In the genomic region with DNA sequence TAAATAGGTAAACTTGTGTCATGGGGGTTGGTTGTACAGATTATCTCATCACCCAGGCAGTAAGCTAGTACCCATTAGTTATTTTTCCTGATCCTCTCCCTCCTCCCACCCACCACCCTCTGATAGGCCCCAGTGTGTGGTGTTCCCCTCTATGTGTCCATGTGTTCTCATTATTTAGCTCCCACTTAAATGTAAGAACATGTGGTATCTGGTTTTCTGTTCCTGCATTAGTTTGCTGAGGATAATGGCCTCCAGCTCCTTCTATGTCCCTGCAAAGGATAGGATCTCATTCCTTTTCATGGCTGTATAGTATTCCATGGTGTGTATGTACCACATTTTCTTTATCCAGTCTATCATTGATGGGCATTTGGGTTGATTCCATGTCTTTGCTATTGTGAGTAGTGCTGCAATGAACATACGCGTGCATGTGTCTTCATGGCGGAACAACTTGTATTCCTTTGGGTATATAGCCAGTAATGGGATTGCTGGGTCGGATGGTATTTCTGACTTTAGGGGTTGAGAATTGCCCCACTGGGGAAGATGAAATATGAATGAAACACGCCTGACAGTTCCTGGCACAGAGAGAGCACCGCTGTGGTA, we compare ENCODE assay signal across 7 cellular contexts. TPM values are rescaled to one million over a fixed set of nuclear protein-coding genes. Genes with fewer than 3 reads are reported as not detected.
A peak's percentile ranks its signal among the peaks of the same experiment; 100 is the strongest.
DNase-seq lines count a peak whose midpoint lies in the region; ATAC-seq and TF ChIP-seq lines count a peak whose summit lies in the region.
"Not testable (repeated sequence)": the region's sequence is repeated elsewhere in the genome, so short reads cannot be mapped to it uniquely, and the experiment has no call there.

No MANE protein-coding gene starts in this region.

- POLR2A ChIA-PET in CD4-positive, alpha-beta memory T cell (lab: Charles Lee; ENCODE audit: partially characterized antibody) = interaction anchor here (1.2 to 1.8 kb wide), 3 partner anchors 36 to 110 kb away, joined by 5 to 6 read pairs (median 5); a partner anchor contains a TSS
- POLR2A ChIA-PET in PC-9 (lab: Charles Lee; ENCODE audit: unreplicated experiment) = interaction anchor here (0.6 kb wide), 2 partner anchors 36 to 96 kb away, joined by 4 read pairs; no protein-coding TSS in a partner anchor
- POLR2A ChIA-PET in activated CD4-positive, alpha-beta memory T cell treated with anti-CD3 and anti-CD28 coated beads for 36 hours (lab: Charles Lee) = interaction anchor here (1.1 kb wide), 1 partner anchor 9 kb away, joined by 3 read pairs; no protein-coding TSS in a partner anchor

- peaks cover 23 to 27% of the 10 kb centered on the region in 2 donors for H3K36me3 Mint-ChIP-seq in CD4-positive, alpha-beta memory T cell
- H3K36me3 Mint-ChIP-seq in activated CD4-positive, alpha-beta memory T cell treated with anti-CD3 and anti-CD28 coated beads for 36 hours = peaks cover 40% of the 10 kb centered on the region
- peaks cover 18 to 51% of the 10 kb centered on the region in 2 donors for H3K36me3 Mint-ChIP-seq in activated naive CD4-positive, alpha-beta T cell treated with anti-CD3 and anti-CD28 coated beads, Interleukin-2, amount 50 U/mL, for 72 hours
- H3K36me3 Mint-ChIP-seq in central memory CD8-positive, alpha-beta T cell (ENCODE audit: insufficient read depth) = not testable (repeated sequence)

- H2AFZ ChIP-seq in PC-9; mesenchymal stem cell (ENCODE audit: low read depth, low read length): not testable (repeated sequence)

- not testable (repeated sequence) for H3K27ac ChIP-seq in CD4-positive, alpha-beta memory T cell (ENCODE audit: low read depth, low read length)
- H3K27ac ChIP-seq in PC-9 (peak overlapping the region; percentile 60), mesenchymal stem cell (ENCODE audit: low read length, poor library complexity, severe bottlenecking) (peak overlapping the region; percentile 87), rectal smooth muscle tissue (ENCODE audit: low read depth, low read length) (peak overlapping the region; percentile 43)

- not testable (repeated sequence) for H3K9me3 ChIP-seq in CD4-positive, alpha-beta memory T cell (ENCODE audit: control insufficient read depth in 1 of 2, low read length in 2 of 2); PC-9 (ENCODE audit: insufficient read depth, low read depth); mesenchymal stem cell (ENCODE audit: control insufficient read depth, low read length)

- not testable (repeated sequence) for H3K27me3 ChIP-seq in CD4-positive, alpha-beta memory T cell (ENCODE audit: insufficient read depth, low read length); PC-9 (ENCODE audit: insufficient read depth, low read depth); mesenchymal stem cell (ENCODE audit: control insufficient read depth in 1 of 2, insufficient read depth in 1 of 2, low read length in 2 of 2); rectal smooth muscle tissue (ENCODE audit: control insufficient read depth, insufficient read depth, low read length)

- not testable (repeated sequence) for H3K4me3 ChIP-seq in CD4-positive, alpha-beta memory T cell (ENCODE audit: low read length in 2 of 2); PC-9; mesenchymal stem cell (ENCODE audit: insufficient read depth in 1 of 2, low read depth in 1 of 2, low read length in 2 of 2); rectal smooth muscle tissue (ENCODE audit: low read length)

- peak overlapping the region; percentile 79 for H4K8ac ChIP-seq in mesenchymal stem cell (ENCODE audit: low read length)

- BruUV-seq in PC-9 (replicated peaks; lab: Mats Ljungman, UMichigan) = not testable (repeated sequence)

- peak overlapping the region in 4 of 8 donors; percentile 2 to 32 (median 19) for H3K4me3 Mint-ChIP-seq in CD4-positive, alpha-beta memory T cell
- H3K4me3 Mint-ChIP-seq in activated CD4-positive, alpha-beta memory T cell treated with anti-CD3 and anti-CD28 coated beads for 36 hours; central memory CD8-positive, alpha-beta T cell: not testable (repeated sequence)

- H3K79me1 ChIP-seq in mesenchymal stem cell (replicated peaks; ENCODE audit: low read length, poor library complexity, severe bottlenecking) = peaks cover 13% of the 10 kb centered on the region

- peak overlapping the region; percentile 17 to 86 for H3K4ac ChIP-seq in mesenchymal stem cell (ENCODE audit: low read depth in 1 of 2, low read length in 2 of 2)

- H2BK12ac ChIP-seq in mesenchymal stem cell (ENCODE audit: low read length in 2 of 2) = peak overlapping the region; percentile 38 to 45

- not testable (repeated sequence) for H2BK5ac ChIP-seq in mesenchymal stem cell (ENCODE audit: low read depth, low read length, poor library complexity, severe bottlenecking)

- peak overlapping the region; percentile 3 to 75 (median 45) for H3K27ac Mint-ChIP-seq in CD4-positive, alpha-beta memory T cell
- peak overlapping the region; percentile 76 for H3K27ac Mint-ChIP-seq in activated CD4-positive, alpha-beta memory T cell treated with anti-CD3 and anti-CD28 coated beads for 36 hours
- peak overlapping the region; percentile 70 to 75 for H3K27ac Mint-ChIP-seq in activated naive CD4-positive, alpha-beta T cell treated with anti-CD3 and anti-CD28 coated beads, Interleukin-2, amount 50 U/mL, for 72 hours
- H3K27ac Mint-ChIP-seq in central memory CD8-positive, alpha-beta T cell (ENCODE audit: low read depth) = peak overlapping the region; percentile 77

- peak overlapping the region; percentile 43 for H3K4me2 ChIP-seq in PC-9
- H3K4me2 ChIP-seq in mesenchymal stem cell (ENCODE audit: low read length, poor library complexity, severe bottlenecking) = not testable (repeated sequence)

- H3K23ac ChIP-seq in mesenchymal stem cell (ENCODE audit: low read length in 2 of 2) = not testable (repeated sequence)

- H2BK120ac ChIP-seq in mesenchymal stem cell (ENCODE audit: low read depth, low read length) = not testable (repeated sequence)

- not testable (repeated sequence) for H3K14ac ChIP-seq in mesenchymal stem cell (ENCODE audit: low read length in 2 of 2)

- H3K4me1 ChIP-seq in CD4-positive, alpha-beta memory T cell (ENCODE audit: insufficient read depth, low read length) = peaks cover 12% of the 10 kb centered on the region
- H3K4me1 ChIP-seq in PC-9 (replicated peaks; ENCODE audit: insufficient read depth); mesenchymal stem cell (ENCODE audit: control insufficient read depth, insufficient read depth, low read depth, low read length); rectal smooth muscle tissue (ENCODE audit: control insufficient read depth, insufficient read depth, low read length): not testable (repeated sequence)

- H3F3A ChIP-seq in PC-9 (ENCODE audit: insufficient read depth, low read depth) = peaks cover 12% of the 10 kb centered on the region

- not testable (repeated sequence) for H3K9me2 ChIP-seq in PC-9 (ENCODE audit: insufficient read depth)

- 35% methylated on average over 6 of the region's 6 CpGs for WGBS in mesenchymal stem cell

- H4K20me1 ChIP-seq in PC-9 (ENCODE audit: insufficient read depth) = not testable (repeated sequence)

- ATAC-seq in activated naive CD4-positive, alpha-beta T cell treated with anti-CD3 and anti-CD28 coated beads, Interleukin-2, amount 50 U/mL, for 72 hours; central memory CD8-positive, alpha-beta T cell (replicated peaks; ENCODE audit: extremely low read depth, poor library complexity, severe bottlenecking): not testable (repeated sequence)

- H2BK15ac ChIP-seq in mesenchymal stem cell (ENCODE audit: low read depth, poor library complexity, severe bottlenecking) = not testable (repeated sequence)

- not testable (repeated sequence) for H3K27me3 Mint-ChIP-seq in CD4-positive, alpha-beta memory T cell; activated CD4-positive, alpha-beta memory T cell treated with anti-CD3 and anti-CD28 coated beads for 36 hours; central memory CD8-positive, alpha-beta T cell

- peaks cover 12 to 22% (median 13%) of the 10 kb centered on the region in 4 donors for H3K4me1 Mint-ChIP-seq in CD4-positive, alpha-beta memory T cell
- peaks cover 25% of the 10 kb centered on the region for H3K4me1 Mint-ChIP-seq in activated CD4-positive, alpha-beta memory T cell treated with anti-CD3 and anti-CD28 coated beads for 36 hours (ENCODE audit: low read depth)
- not testable (repeated sequence) for H3K4me1 Mint-ChIP-seq in central memory CD8-positive, alpha-beta T cell

- DNase-seq in CD4-positive, alpha-beta memory T cell; PC-9; activated CD4-positive, alpha-beta memory T cell treated with anti-CD3 and anti-CD28 coated beads for 36 hours; activated naive CD4-positive, alpha-beta T cell treated with anti-CD3 and anti-CD28 coated beads, Interleukin-2, amount 50 U/mL, for 72 hours (ENCODE audit: low spot score in 2 of 2); central memory CD8-positive, alpha-beta T cell (ENCODE audit: low spot score in 2 of 2); mesenchymal stem cell: not testable (repeated sequence)

- not testable (repeated sequence) for TF ChIP-seq CTCF in PC-9 (conservative IDR thresholded peaks at IDR 0.05)

- CTCF ChIA-PET in CD4-positive, alpha-beta memory T cell (lab: Charles Lee; ENCODE audit: partially characterized antibody) = interaction anchor here (0.7 to 2.6 kb wide), 2 partner anchors 163 to 171 kb away, joined by 3 to 11 read pairs; no protein-coding TSS in a partner anchor
- CTCF ChIA-PET in PC-9 (lab: Charles Lee) = not testable (repeated sequence)
- CTCF ChIA-PET in activated CD4-positive, alpha-beta memory T cell treated with anti-CD3 and anti-CD28 coated beads for 36 hours (lab: Charles Lee) = interaction anchor here (1.2 to 1.7 kb wide), 2 partner anchors 109 to 163 kb away, joined by 3 to 5 read pairs; no protein-coding TSS in a partner anchor

- not testable (repeated sequence) for H3K9me3 Mint-ChIP-seq in CD4-positive, alpha-beta memory T cell; activated CD4-positive, alpha-beta memory T cell treated with anti-CD3 and anti-CD28 coated beads for 36 hours; activated naive CD4-positive, alpha-beta T cell treated with anti-CD3 and anti-CD28 coated beads, Interleukin-2, amount 50 U/mL, for 72 hours; central memory CD8-positive, alpha-beta T cell

- not testable (repeated sequence) for H3K9ac ChIP-seq in mesenchymal stem cell (ENCODE audit: low read length); rectal smooth muscle tissue (ENCODE audit: low read length)

- intact Hi-C loops in CD4-positive, alpha-beta memory T cell (cut with micrococcal nuclease) = loop anchor here (1.0 to 2.0 kb wide), 2 partner anchors 36 to 110 kb away; a partner anchor contains a TSS
- intact Hi-C loops in PC-9 (cut with micrococcal nuclease; ENCODE audit: unreplicated experiment) = loop anchor here (1.0 to 2.0 kb wide), 3 partner anchors 36 to 161 kb away; no protein-coding TSS in a partner anchor
- intact Hi-C loops in activated CD4-positive, alpha-beta memory T cell treated with anti-CD3 and anti-CD28 coated beads for 36 hours (cut with micrococcal nuclease) = loop anchor here (1.0 kb wide), 3 partner anchors 32 to 62 kb away; no protein-coding TSS in a partner anchor

- H2AK5ac ChIP-seq in mesenchymal stem cell (ENCODE audit: low read length, severe bottlenecking) = peak overlapping the region; percentile 8

- H3K18ac ChIP-seq in mesenchymal stem cell (ENCODE audit: low read depth in 1 of 2, low read length in 2 of 2) = peak overlapping the region; percentile 48 to 67

- not testable (repeated sequence) for H3K36me3 ChIP-seq in CD4-positive, alpha-beta memory T cell (ENCODE audit: insufficient read depth, low read length); PC-9 (ENCODE audit: low read depth); rectal smooth muscle tissue (ENCODE audit: control insufficient read depth, insufficient read depth, low read length)
- H3K36me3 ChIP-seq in mesenchymal stem cell (ENCODE audit: control insufficient read depth in 1 of 2, insufficient read depth in 2 of 2, low read depth in 1 of 2, low read length in 2 of 2) = peaks cover 22 to 25% of the 10 kb centered on the region in 2 experiments

- H4K91ac ChIP-seq in mesenchymal stem cell (ENCODE audit: low read length) = peak overlapping the region; percentile 81

- not testable (repeated sequence) for H3K79me2 ChIP-seq in PC-9 (ENCODE audit: low read depth)

RNA-seq across cellular contexts. Expression of a gene that starts 36.0 kb away (rescaled TPM):
- 10 to 100 TPM; 55.7 to 67.1 TPM for total RNA-seq in CD4-positive, alpha-beta memory T cell
- polyA plus RNA-seq in CD4-positive, alpha-beta memory T cell = 10 to 100 TPM; 11.8 to 16.0 TPM
- 37.8 and 54.7 TPM in 2 replicates for total RNA-seq in PC-9 (2021)
- total RNA-seq in activated CD4-positive, alpha-beta memory T cell treated with anti-CD3 and anti-CD28 coated beads for 36 hours = 10 to 100 TPM; 70.6 to 76.4 TPM
- total RNA-seq in activated naive CD4-positive, alpha-beta T cell treated with anti-CD3 and anti-CD28 coated beads, Interleukin-2, amount 50 U/mL, for 72 hours = 100 to 1,000 TPM in 1 of 2 donors, 10 to 100 TPM in 1; 77.0 to 181 TPM
- 14.6 TPM for polyA plus RNA-seq in mesenchymal stem cell (2013, experiment 1 of 2)
- polyA plus RNA-seq in mesenchymal stem cell (2013, experiment 2 of 2) = 15.8 TPM
